In the genomic region with DNA sequence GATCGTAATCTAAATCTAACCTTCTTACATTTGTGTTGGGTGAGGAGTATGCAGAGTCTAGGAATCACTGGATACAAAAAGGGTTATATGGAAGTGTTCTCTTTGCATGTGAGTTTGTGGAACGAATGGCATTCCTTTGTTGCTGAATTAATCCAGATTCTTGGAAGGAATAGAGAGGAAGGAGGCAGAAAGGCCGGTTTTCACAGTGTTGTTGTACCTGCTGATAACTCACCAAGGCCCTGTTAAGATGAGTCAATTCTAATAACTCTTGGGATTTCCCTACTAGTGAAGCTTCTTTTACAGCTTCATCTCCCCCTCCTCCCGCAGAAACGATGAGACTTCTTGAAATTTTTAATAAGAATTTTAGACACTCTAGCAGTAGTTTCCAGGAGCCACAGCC, we compare ENCODE assay signal across 16 cellular contexts.
DNase-seq lines count a peak whose midpoint lies in the region; ATAC-seq and TF ChIP-seq lines count a peak whose summit lies in the region.
"Had no signal": no experiment of that assay in that cellular context is flagged by ENCODE, and none has a peak within 500 bp of the region (broad histone marks: within the 10 kb centered on the region; RNA-seq: fewer than 3 reads in every experiment).

No MANE protein-coding gene starts in this region.

- peaks cover 14% of the 10 kb centered on the region for H3K4me1 ChIP-seq in mammary epithelial cell (ENCODE audit: insufficient read depth, low read length)
- peaks cover 55% of the 10 kb centered on the region for H3K4me1 ChIP-seq in iPS-20b (ENCODE audit: insufficient read depth, low read length)
- H3K4me1 ChIP-seq in Karpas-422 (ENCODE audit: low read length), result no peaks in the 10 kb centered on the region

- H2AFZ ChIP-seq in mammary epithelial cell (ENCODE audit: low read depth, low read length), result no peak overlapping the region
- no peak overlapping the region for H2AFZ ChIP-seq in Karpas-422 (ENCODE audit: low read length)
- H2AFZ ChIP-seq: GM23248 had no signal

- H3K9me3 ChIP-seq in mammary epithelial cell (replicated peaks; ENCODE audit: insufficient read depth, low read length), result no peaks in the 10 kb centered on the region
- no peaks in the 10 kb centered on the region for H3K9me3 ChIP-seq in iPS-20b (ENCODE audit: insufficient read depth, low read depth, low read length)
- H3K9me3 ChIP-seq in Karpas-422 (ENCODE audit: low read length), result no peaks in the 10 kb centered on the region
- H3K9me3 ChIP-seq: esophagus muscularis mucosa had no signal

- H3K79me2 ChIP-seq in mammary epithelial cell (ENCODE audit: insufficient read depth, low read length) (peaks cover 90% of the 10 kb centered on the region), Karpas-422 (ENCODE audit: low read length) (no peaks in the 10 kb centered on the region)

- H3K4me3 ChIP-seq in mammary epithelial cell (replicated peaks in 1 of 3; ENCODE audit: insufficient read depth in 1 of 3, low read depth in 2 of 3, low read length in 3 of 3), result no peak overlapping the region
- H3K4me3 ChIP-seq in iPS-20b (ENCODE audit: low read length), result peak overlapping the region; percentile 34
- H3K4me3 ChIP-seq in Karpas-422 (ENCODE audit: low read length), result no peak overlapping the region
- H3K4me3 ChIP-seq: esophagus muscularis mucosa, GM23248 had no signal

- H4K20me1 ChIP-seq in mammary epithelial cell (ENCODE audit: insufficient read depth, low read length) (no peaks in the 10 kb centered on the region), Karpas-422 (ENCODE audit: insufficient read depth, low read depth, low read length) (peaks cover 38% of the 10 kb centered on the region)

- H3K27ac ChIP-seq in mammary epithelial cell (ENCODE audit: insufficient read depth, low read depth, low read length) (peak overlapping the region; percentile 36), iPS-20b (ENCODE audit: low read length) (no peak overlapping the region), Karpas-422 (ENCODE audit: low read length) (no peak overlapping the region)
- H3K27ac ChIP-seq: esophagus muscularis mucosa, GM23248 had no signal

- H3K27me3 ChIP-seq in mammary epithelial cell (ENCODE audit: insufficient read depth, low read length) (no peaks in the 10 kb centered on the region), iPS-20b (ENCODE audit: insufficient read depth, low read length) (no peaks in the 10 kb centered on the region), Karpas-422 (ENCODE audit: low read length) (no peaks in the 10 kb centered on the region)
- H3K27me3 ChIP-seq: esophagus muscularis mucosa had no signal

- H3K4me1 Mint-ChIP-seq in MCF 10A (ENCODE audit: insufficient read depth, unreplicated experiment), result peaks cover 24% of the 10 kb centered on the region
- H3K4me1 Mint-ChIP-seq in WTC11, result peaks cover 62% of the 10 kb centered on the region
- H3K4me1 Mint-ChIP-seq in type B pancreatic cell (ENCODE audit: unreplicated experiment), result peaks cover 33% of the 10 kb centered on the region

- ATAC-seq in WTC11 (peak; percentile 56), HG03097 (IDR thresholded peaks at IDR 0.05; ENCODE audit: low FRiP score, unreplicated experiment) (no peak)

- H3K27ac Mint-ChIP-seq in MCF 10A (ENCODE audit: low read depth, unreplicated experiment), result no peak overlapping the region
- peak overlapping the region; percentile 94 for H3K27ac Mint-ChIP-seq in WTC11
- peak overlapping the region; percentile 35 for H3K27ac Mint-ChIP-seq in type B pancreatic cell

- in situ Hi-C loops in mammary epithelial cell (cut with MboI; ENCODE audit: low sequenced_read_pairs in 2 of 2), result no loop called here

- DNase-seq in mammary epithelial cell (peak; percentile 67), MCF 10A (ENCODE audit: unreplicated experiment) (no peak), WTC11 (ENCODE audit: low spot score) (no peak), type B pancreatic cell (ENCODE audit: extremely low spot score, unreplicated experiment) (no peak), NCI-H2196 treated with DMSO at 0.1 percent for 48 hours (lab: John Stamatoyannopoulos, UW; ENCODE audit: unreplicated experiment) (no peak), Karpas-422 (no peak)
- DNase-seq: DMS53; GM23248; NCI-H1092 treated with DMSO at 0.1 percent for 48 hours; NCI-H510A treated with DMSO at 0.1 percent for 48 hours; stimulated activated CD4-positive, alpha-beta T cell treated with anti-CD3 and anti-CD28 coated beads, Interleukin-2, amount 100 ng/mL, for 24 hours; T-helper 9 cell had no signal

- no peaks in the 10 kb centered on the region for H3K9me2 ChIP-seq in Karpas-422 (replicated peaks; ENCODE audit: insufficient read depth, low read length)

- H3K4me2 ChIP-seq in mammary epithelial cell (ENCODE audit: insufficient read depth, low read depth, low read length), result peak overlapping the region; percentile 57
- no peak overlapping the region for H3K4me2 ChIP-seq in Karpas-422 (ENCODE audit: low read depth, low read length, poor library complexity, severe bottlenecking)

- peaks cover 8% of the 10 kb centered on the region for H3K9me3 Mint-ChIP-seq in MCF 10A (ENCODE audit: unreplicated experiment)
- peaks cover under 1% of the 10 kb centered on the region; the same call in 1 of the 2 replicates for H3K9me3 Mint-ChIP-seq in WTC11
- H3K9me3 Mint-ChIP-seq in type B pancreatic cell, result no peaks in the 10 kb centered on the region
- H3K9me3 Mint-ChIP-seq: central memory CD8-positive, alpha-beta T cell had no signal

- CTCF ChIA-PET in mammary epithelial cell (lab: Charles Lee; ENCODE audit: low non-redundant PET), result no interaction called here
- CTCF ChIA-PET in MCF 10A (lab: Yijun Ruan, JAX), result interaction anchor here (0.7 kb wide), 1 partner anchor 13 kb away, joined by 3 read pairs; no protein-coding TSS in a partner anchor
- CTCF ChIA-PET in WTC11 (lab: Charles Lee), result interaction anchor here (0.8 to 1.5 kb wide), 4 partner anchors 54 to 263 kb away, joined by 3 to 7 read pairs (median 5); partner anchors contain the start of gene ZSWIM6

- dilution Hi-C loops in mammary epithelial cell (cut with HindIII; ENCODE audit: low sequenced_read_pairs), result no loop called here

- H3K4me3 Mint-ChIP-seq in MCF 10A (ENCODE audit: unreplicated experiment) (no peak overlapping the region), WTC11 (no peak overlapping the region; the same call in 1 of the 2 replicates), type B pancreatic cell (no peak overlapping the region)
- H3K4me3 Mint-ChIP-seq: central memory CD8-positive, alpha-beta T cell had no signal

- POLR2A ChIA-PET in MCF 10A (lab: Yijun Ruan, JAX), result interaction anchor here (1.1 to 1.3 kb wide), 3 partner anchors 16 to 85 kb away, joined by 4 to 6 read pairs (median 5); partner anchors contain the start of gene ZSWIM6
- POLR2A ChIA-PET in WTC11 (lab: Charles Lee), result no interaction called here

- peaks cover 7% of the 10 kb centered on the region for H3K36me3 Mint-ChIP-seq in MCF 10A (ENCODE audit: insufficient read depth, unreplicated experiment)
- H3K36me3 Mint-ChIP-seq in WTC11, result no peaks in the 10 kb centered on the region
- peaks cover 7% of the 10 kb centered on the region for H3K36me3 Mint-ChIP-seq in type B pancreatic cell

- no peak overlapping the region for H3K9ac ChIP-seq in mammary epithelial cell (ENCODE audit: insufficient read depth, low read length)
- H3K9ac ChIP-seq in iPS-20b (ENCODE audit: low read depth, low read length), result peak overlapping the region; percentile 23; the same call in 1 of the 2 replicates
- no peak overlapping the region for H3K9ac ChIP-seq in Karpas-422 (ENCODE audit: low read length)
- H3K9ac ChIP-seq: GM23248 had no signal

- no peak for TF ChIP-seq CTCF in mammary epithelial cell (conservative IDR thresholded peaks at IDR 0.05 in 1 of 2, IDR thresholded peaks at IDR 0.05 in 1 of 2; ENCODE audit: extremely low read depth in 1 of 2, insufficient read depth in 1 of 2, low read depth in 1 of 2, low read length in 2 of 2)
- no peak for TF ChIP-seq CTCF in MCF 10A (IDR thresholded peaks at IDR 0.05; ENCODE audit: unreplicated experiment)
- no peak for TF ChIP-seq CTCF in WTC11 (IDR thresholded peaks at IDR 0.05)
- TF ChIP-seq CTCF in type B pancreatic cell (conservative IDR thresholded peaks at IDR 0.05), result no peak

- WGBS in mammary epithelial cell (ENCODE audit: low coverage, missing lambda C conversion rate), result 21% methylated on average over 4 of the region's 5 CpGs

- H3K36me3 ChIP-seq in mammary epithelial cell (ENCODE audit: insufficient read depth, low read length) (no peaks in the 10 kb centered on the region), iPS-20b (ENCODE audit: insufficient read depth, low read depth, low read length) (no peaks in the 10 kb centered on the region), Karpas-422 (ENCODE audit: insufficient read depth, low read length) (no peaks in the 10 kb centered on the region)
- H3K36me3 ChIP-seq: esophagus muscularis mucosa had no signal

- intact Hi-C loops in mammary epithelial cell (cut with micrococcal nuclease), result no loop called here
- intact Hi-C loops in MCF 10A (cut with micrococcal nuclease), result no loop called here

- no TSS peak for BruUV-seq in mammary epithelial cell (replicated peaks; lab: Mats Ljungman, UMichigan)
- BruUV-seq in MCF 10A (replicated peaks; lab: Mats Ljungman, UMichigan), result no TSS peak

- H3K27me3 Mint-ChIP-seq in MCF 10A (ENCODE audit: insufficient read depth, unreplicated experiment) (no peaks in the 10 kb centered on the region), WTC11 (ENCODE audit: low read depth) (no peaks in the 10 kb centered on the region), type B pancreatic cell (no peaks in the 10 kb centered on the region)
- H3K27me3 Mint-ChIP-seq: central memory CD8-positive, alpha-beta T cell had no signal
